In genomic region chr2:75710577-75711253, GRCh38 we compare ENCODE assay signal across 1 cellular context.
TF ChIP-seq lines count a peak whose summit lies in the region.

TSS of gene GCFC2 (minus strand) at chr2:75710915. CDS start at chr2:75710855, 60 bp downstream.

TF ChIP-seq in HepG2, 621 proteins besides CTCF, POLR2A, EP300 and RAD21 (continued from another document and continues in another):
- no peak for TF ChIP-seq HNF1A (IDR thresholded peaks at IDR 0.05; ENCODE audit: low read depth)
- TF ChIP-seq HNF1A (CRISPR knock-in tag; IDR thresholded peaks at IDR 0.05; ENCODE audit: borderline replicate concordance), result peak; percentile 91
- peak; percentile 57; the same call in 1 of the 2 replicates for TF ChIP-seq MIER2 (CRISPR knock-in tag; IDR thresholded peaks at IDR 0.05)
- peak; percentile 98 for TF ChIP-seq PREB (CRISPR knock-in tag; IDR thresholded peaks at IDR 0.05)
- peak; percentile 41; the same call in 1 of the 2 replicates for TF ChIP-seq CEBPG (CRISPR knock-in tag; IDR thresholded peaks at IDR 0.05)
- TF ChIP-seq SRSF1 (optimal IDR thresholded peaks at IDR 0.05; ENCODE audit: low read depth, low read length), result peak; percentile 87
- TF ChIP-seq ZNF589 (CRISPR knock-in tag; conservative IDR thresholded peaks at IDR 0.05), result peak; percentile 100
- peak; percentile 97 for TF ChIP-seq JDP2 (CRISPR knock-in tag; IDR thresholded peaks at IDR 0.05; ENCODE audit: borderline replicate concordance)
- peak; percentile 96 for TF ChIP-seq HOXA3 (CRISPR knock-in tag; IDR thresholded peaks at IDR 0.05)
- TF ChIP-seq CBX1 (IDR thresholded peaks at IDR 0.05; ENCODE audit: low read depth), result no peak
- peak; percentile 100 for TF ChIP-seq ARID2 (CRISPR knock-in tag; IDR thresholded peaks at IDR 0.05; ENCODE audit: borderline replicate concordance)
- no peak for TF ChIP-seq CHD2 (IDR thresholded peaks at IDR 0.05; ENCODE audit: low read depth, low read length)
- TF ChIP-seq ZBTB2 (CRISPR knock-in tag; IDR thresholded peaks at IDR 0.05; ENCODE audit: low read depth), result peak; percentile 97
- TF ChIP-seq RFX3 (CRISPR knock-in tag; IDR thresholded peaks at IDR 0.05), result peak; percentile 29; the same call in 1 of the 2 replicates
- 0 out of 2 replicates have a peak, but pooled peaks have one; percentile 4 for TF ChIP-seq ZBTB37 (CRISPR knock-in tag; IDR thresholded peaks at IDR 0.05)
- peak; percentile 97 for TF ChIP-seq ZFAT (CRISPR knock-in tag; conservative IDR thresholded peaks at IDR 0.05)
- peak; percentile 95 for TF ChIP-seq ZNF350 (CRISPR knock-in tag; IDR thresholded peaks at IDR 0.05; ENCODE audit: borderline replicate concordance, low read depth)
- TF ChIP-seq IRF2 (CRISPR knock-in tag; IDR thresholded peaks at IDR 0.05), result peak; percentile 83; the same call in 1 of the 2 replicates
- TF ChIP-seq ZNF790 (CRISPR knock-in tag; IDR thresholded peaks at IDR 0.05; ENCODE audit: borderline replicate concordance), result peak; percentile 99; the same call in 1 of the 2 replicates
- TF ChIP-seq ZNF605 (CRISPR knock-in tag; IDR thresholded peaks at IDR 0.05), result peak; percentile 100
- peak; percentile 97; the same call in 1 of the 2 replicates for TF ChIP-seq ZNF572 (CRISPR knock-in tag; IDR thresholded peaks at IDR 0.05)
- TF ChIP-seq GTF2F1 (IDR thresholded peaks at IDR 0.05; ENCODE audit: low read length), result no peak; the same call in 1 of the 2 replicates
- peak; percentile 76; the same call in 1 of the 2 replicates for TF ChIP-seq ATF3 (CRISPR knock-in tag; IDR thresholded peaks at IDR 0.05)
- TF ChIP-seq KDM5B (CRISPR knock-in tag; IDR thresholded peaks at IDR 0.05; ENCODE audit: borderline replicate concordance), result peak; percentile 100
- TF ChIP-seq PLRG1 (conservative IDR thresholded peaks at IDR 0.05), result no peak
- TF ChIP-seq HNF4A (CRISPR knock-in tag; IDR thresholded peaks at IDR 0.05), result peak; percentile 37; the same call in 1 of the 2 replicates
- peak; percentile 100 for TF ChIP-seq UBTF (CRISPR knock-in tag; IDR thresholded peaks at IDR 0.05)
- TF ChIP-seq NFKBIZ (CRISPR knock-in tag; IDR thresholded peaks at IDR 0.05), result peak; percentile 96; the same call in 1 of the 2 replicates
- no peak for TF ChIP-seq MAFK (conservative IDR thresholded peaks at IDR 0.05 in 1 of 2, IDR thresholded peaks at IDR 0.05 in 1 of 2; ENCODE audit: low read length in 2 of 2)
- no peak; the same call in none of the 2 replicates for TF ChIP-seq ATAD3A (CRISPR knock-in tag; IDR thresholded peaks at IDR 0.05)
- peak; percentile 88 for TF ChIP-seq ZNF121 (CRISPR knock-in tag; IDR thresholded peaks at IDR 0.05)
- TF ChIP-seq ADNP (CRISPR knock-in tag; IDR thresholded peaks at IDR 0.05), result no peak
- TF ChIP-seq RBM22 (optimal IDR thresholded peaks at IDR 0.05; ENCODE audit: low read length), result no peak
- TF ChIP-seq ZNF251 (CRISPR knock-in tag; IDR thresholded peaks at IDR 0.05), result peak; percentile 98
- TF ChIP-seq ZNF326 (CRISPR knock-in tag; IDR thresholded peaks at IDR 0.05; ENCODE audit: borderline replicate concordance), result peak; percentile 83; the same call in 1 of the 2 replicates
- peak; percentile 100 for TF ChIP-seq ATF7-NPFF (CRISPR knock-in tag; IDR thresholded peaks at IDR 0.05; ENCODE audit: low read depth)
- peak; percentile 95 for TF ChIP-seq MTERF4 (CRISPR knock-in tag; IDR thresholded peaks at IDR 0.05)
- TF ChIP-seq MTA3 (CRISPR knock-in tag; IDR thresholded peaks at IDR 0.05), result no peak
- peak; percentile 66; the same call in 1 of the 2 replicates for TF ChIP-seq ZHX1 (CRISPR knock-in tag; IDR thresholded peaks at IDR 0.05; ENCODE audit: low read depth)
- peak; percentile 99 for TF ChIP-seq NFIB (CRISPR knock-in tag; IDR thresholded peaks at IDR 0.05; ENCODE audit: borderline replicate concordance)
- TF ChIP-seq JARID2 (CRISPR knock-in tag; IDR thresholded peaks at IDR 0.05; ENCODE audit: insufficient replicate concordance), result peak; percentile 96
- peak; percentile 97 for TF ChIP-seq GFI1 (CRISPR knock-in tag; IDR thresholded peaks at IDR 0.05; ENCODE audit: borderline replicate concordance)
- TF ChIP-seq HNRNPH1 (optimal IDR thresholded peaks at IDR 0.05; ENCODE audit: low read depth, low read length), result no peak
- TF ChIP-seq JUND (CRISPR knock-in tag; IDR thresholded peaks at IDR 0.05), result peak; percentile 62
- peak; percentile 99 for TF ChIP-seq ZFP90 (CRISPR knock-in tag; IDR thresholded peaks at IDR 0.05; ENCODE audit: borderline replicate concordance)
- TF ChIP-seq ZNF503 (CRISPR knock-in tag; IDR thresholded peaks at IDR 0.05), result peak; percentile 98
- no peak; the same call in 1 of the 2 replicates for TF ChIP-seq GATAD2A (CRISPR knock-in tag; IDR thresholded peaks at IDR 0.05)
- no peak for TF ChIP-seq FOXK2 (IDR thresholded peaks at IDR 0.05)
- TF ChIP-seq ZSCAN31 (CRISPR knock-in tag; IDR thresholded peaks at IDR 0.05; ENCODE audit: low read depth), result peak; percentile 99
- peak; percentile 98 for TF ChIP-seq SNAPC2 (CRISPR knock-in tag; IDR thresholded peaks at IDR 0.05)
- TF ChIP-seq MED13 (CRISPR knock-in tag; IDR thresholded peaks at IDR 0.05), result peak; percentile 98
